In genomic region chr9:117494401-117495130, GRCh38 we compare ENCODE assay signal across 13 cellular contexts.
DNase-seq lines count a peak whose midpoint lies in the region; ATAC-seq and TF ChIP-seq lines count a peak whose summit lies in the region.
"Had no signal": no experiment of that assay in that cellular context is flagged by ENCODE, and none has a peak within 500 bp of the region (broad histone marks: within the 10 kb centered on the region; RNA-seq: fewer than 3 reads in every experiment).

No MANE protein-coding gene starts in this region.

- intact Hi-C loops in activated CD4-positive, alpha-beta T cell treated with anti-CD3 and anti-CD28 coated beads for 36 hours (cut with DNase I, micrococcal nuclease): no loop called here

- H3K27ac Mint-ChIP-seq in activated CD4-positive, alpha-beta T cell treated with anti-CD3 and anti-CD28 coated beads for 36 hours: no peak overlapping the region
- H3K27ac Mint-ChIP-seq: activated CD8-positive, alpha-beta memory T cell treated with anti-CD3 and anti-CD28 coated beads, Interleukin-2, amount 10 ng/mL, durations not matched to agents 7 days and 5 days; T-helper 2 cell treated with Interferon-gamma antibody and Interleukin-4, amounts not matched to agents 5 μg/mL and 100 μg/mL, for 36 hours had no signal

- H3K27me3 ChIP-seq in duodenal mucosa (ENCODE audit: control insufficient read depth in 1 of 2, insufficient read depth in 2 of 2, low read length in 2 of 2): no peaks in the 10 kb centered on the region
- H3K27me3 ChIP-seq: body of pancreas, testis had no signal

- no peak overlapping the region for H3K4me3 Mint-ChIP-seq in activated CD4-positive, alpha-beta T cell treated with anti-CD3 and anti-CD28 coated beads for 36 hours
- H3K4me3 Mint-ChIP-seq: activated CD8-positive, alpha-beta memory T cell treated with anti-CD3 and anti-CD28 coated beads, Interleukin-2, amount 10 ng/mL, durations not matched to agents 7 days and 5 days; T-helper 2 cell treated with Interferon-gamma antibody and Interleukin-4, amounts not matched to agents 5 μg/mL and 100 μg/mL, for 36 hours had no signal

- no peak overlapping the region for H3K9ac ChIP-seq in duodenal mucosa (ENCODE audit: low read depth in 1 of 2, low read length in 2 of 2)
- H3K9ac ChIP-seq: parathyroid adenoma had no signal

- DNase-seq in LHCN-M2 (ENCODE audit: low read depth): peak; percentile 62
- DNase-seq in NCI-H345 (lab: John Stamatoyannopoulos, UW): peak; percentile 62
- peak; percentile 96 for DNase-seq in pons (ENCODE audit: low spot score)
- DNase-seq in activated CD4-positive, alpha-beta T cell treated with anti-CD3 and anti-CD28 coated beads for 36 hours: no peak
- DNase-seq in foreskin fibroblast: no peak
- DNase-seq: activated CD8-positive, alpha-beta memory T cell treated with anti-CD3 and anti-CD28 coated beads, Interleukin-2, amount 10 ng/mL, durations not matched to agents 7 days and 5 days; body of pancreas; left colon; testis had no signal

- TF ChIP-seq CTCF in foreskin fibroblast (IDR thresholded peaks at IDR 0.05; ENCODE audit: low read depth, low read length): no peak

- H3K4me3 ChIP-seq in duodenal mucosa (ENCODE audit: low read depth in 1 of 2, low read length in 2 of 2) (peak overlapping the region; percentile 10 to 19), foreskin fibroblast (ENCODE audit: low read depth in 1 of 2, low read length in 2 of 2) (no peak overlapping the region)
- H3K4me3 ChIP-seq: body of pancreas, testis had no signal

- POLR2A ChIA-PET in activated CD4-positive, alpha-beta T cell treated with anti-CD3 and anti-CD28 coated beads for 36 hours (lab: Charles Lee): no interaction called here

- H3K27me3 Mint-ChIP-seq in activated CD4-positive, alpha-beta T cell treated with anti-CD3 and anti-CD28 coated beads for 36 hours: peaks cover under 1% of the 10 kb centered on the region
- H3K27me3 Mint-ChIP-seq: activated CD8-positive, alpha-beta memory T cell treated with anti-CD3 and anti-CD28 coated beads, Interleukin-2, amount 10 ng/mL, durations not matched to agents 7 days and 5 days had no signal

- H3K9me3 ChIP-seq in duodenal mucosa (ENCODE audit: control insufficient read depth in 1 of 2, low read length in 2 of 2): no peaks in the 10 kb centered on the region
- H3K9me3 ChIP-seq: body of pancreas, testis had no signal

- CTCF ChIA-PET in activated CD4-positive, alpha-beta T cell treated with anti-CD3 and anti-CD28 coated beads for 36 hours (lab: Charles Lee): interaction anchor here (1.0 kb wide), 1 partner anchor 19 kb away, joined by 3 read pairs; no protein-coding TSS in a partner anchor

- no peaks in the 10 kb centered on the region for H3K4me1 Mint-ChIP-seq in activated CD4-positive, alpha-beta T cell treated with anti-CD3 and anti-CD28 coated beads for 36 hours
- H3K4me1 Mint-ChIP-seq: activated CD8-positive, alpha-beta memory T cell treated with anti-CD3 and anti-CD28 coated beads, Interleukin-2, amount 10 ng/mL, durations not matched to agents 7 days and 5 days had no signal

- no peak for ATAC-seq in activated CD4-positive, alpha-beta T cell treated with anti-CD3 and anti-CD28 coated beads for 36 hours
- no peak for ATAC-seq in GM18870 (IDR thresholded peaks at IDR 0.05; ENCODE audit: unreplicated experiment)
- ATAC-seq: activated CD8-positive, alpha-beta memory T cell treated with anti-CD3 and anti-CD28 coated beads, Interleukin-2, amount 10 ng/mL, durations not matched to agents 7 days and 5 days; body of pancreas; left colon had no signal

- H3K36me3 Mint-ChIP-seq in activated CD4-positive, alpha-beta T cell treated with anti-CD3 and anti-CD28 coated beads for 36 hours (ENCODE audit: low read depth): no peaks in the 10 kb centered on the region
- H3K36me3 Mint-ChIP-seq: activated CD8-positive, alpha-beta memory T cell treated with anti-CD3 and anti-CD28 coated beads, Interleukin-2, amount 10 ng/mL, durations not matched to agents 7 days and 5 days had no signal

- no peaks in the 10 kb centered on the region for H3K9me3 Mint-ChIP-seq in activated CD4-positive, alpha-beta T cell treated with anti-CD3 and anti-CD28 coated beads for 36 hours (ENCODE audit: low read depth)

- no peaks in the 10 kb centered on the region for H3K36me3 ChIP-seq in duodenal mucosa (ENCODE audit: control insufficient read depth in 1 of 2, insufficient read depth in 2 of 2, low read length in 2 of 2)

- H3K4me1 ChIP-seq in duodenal mucosa (ENCODE audit: control insufficient read depth in 1 of 2, insufficient read depth in 2 of 2, low read length in 2 of 2): peaks cover 11 to 20% of the 10 kb centered on the region in 2 donors
- H3K4me1 ChIP-seq: parathyroid adenoma, testis had no signal

- no peak overlapping the region for H3K27ac ChIP-seq in duodenal mucosa (ENCODE audit: low read depth, low read length)
- H3K27ac ChIP-seq: body of pancreas, parathyroid adenoma, testis had no signal

Comparison
In these comparisons a context has a peak if more than half of its experiments do, and no peak if none do; other contexts are left out.
1. DNase-seq: peak in LHCN-M2 (single experiment), NCI-H345 (single experiment) and pons (single experiment); none in activated CD4-positive, alpha-beta T cell treated with anti-CD3 and anti-CD28 coated beads for 36 hours (single experiment) and foreskin fibroblast (0 of 2).
2. H3K4me3 ChIP-seq: peak in duodenal mucosa (2 of 2); none in foreskin fibroblast (0 of 2).